In the genomic region with DNA sequence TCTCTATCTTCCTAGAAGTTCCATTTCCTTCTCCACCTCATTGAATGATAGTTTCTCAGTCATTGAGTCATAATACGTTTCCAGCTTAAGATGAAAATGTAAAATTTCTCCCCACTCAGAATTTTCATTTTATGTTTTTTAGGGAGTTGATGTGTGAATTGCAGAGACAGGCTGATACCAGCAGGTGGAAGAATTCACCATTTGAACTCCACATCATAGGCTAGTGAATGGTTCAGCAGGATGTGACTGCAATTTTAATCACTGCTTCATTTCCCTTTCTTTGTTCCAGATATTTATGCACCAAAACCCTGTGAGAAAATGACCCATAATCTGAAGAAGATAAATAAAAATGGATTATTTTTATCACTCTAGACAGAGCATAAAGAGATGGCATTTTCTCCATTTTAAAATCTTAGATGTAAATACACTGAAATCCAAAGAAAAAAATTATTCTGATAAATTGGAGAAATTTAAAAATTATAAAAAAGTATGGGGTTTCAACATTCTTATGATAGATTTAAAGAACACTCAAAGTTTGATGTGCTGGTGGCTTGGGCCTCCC, we compare ENCODE assay signal across 7 cellular contexts. TPM values are rescaled to one million over a fixed set of nuclear protein-coding genes. Genes with fewer than 3 reads are reported as not detected.
A peak's percentile ranks its signal among the peaks of the same experiment; 100 is the strongest.
DNase-seq lines count a peak whose midpoint lies in the region; ATAC-seq, FAIRE-seq and TF ChIP-seq lines count a peak whose summit lies in the region.

No MANE protein-coding gene starts in this region.

- ATAC-seq in GM19467 (IDR thresholded peaks at IDR 0.05; ENCODE audit: unreplicated experiment): no peak

- FAIRE-seq in frontal cortex (lab: Jason Lieb, UNC): peak; percentile 92

- WGBS in prostate gland: 25% methylated on average over 1 of the region's 1 CpG

- no peaks in the 10 kb centered on the region for H3K79me2 ChIP-seq in KMS-11 (ENCODE audit: insufficient read depth, low read depth)

- intact Hi-C loops in prostate gland (cut with DNase I): loop anchor here (2.0 to 10.0 kb wide), 2 partner anchors 264 to 830 kb away; no protein-coding TSS in a partner anchor

- no peaks in the 10 kb centered on the region for H3K4me1 ChIP-seq in KMS-11 (ENCODE audit: low read depth, poor library complexity, severe bottlenecking)
- H3K4me1 ChIP-seq in prostate gland (replicated peaks): no peaks in the 10 kb centered on the region
- no peaks in the 10 kb centered on the region for H3K4me1 ChIP-seq in effector memory CD4-positive, alpha-beta T cell (ENCODE audit: control insufficient read depth, insufficient read depth, low read length, poor library complexity, severe bottlenecking)

- no peak for TF ChIP-seq POLR2A in prostate gland (IDR thresholded peaks at IDR 0.05)

- H4K20me1 ChIP-seq in KMS-11 (ENCODE audit: insufficient read depth): no peaks in the 10 kb centered on the region

- no peak overlapping the region for H2AFZ ChIP-seq in KMS-11 (ENCODE audit: low read depth)

- peak; percentile 12 for DNase-seq in GF-D8 (lab: John Stamatoyannopoulos, UW)
- peak; percentile 38 for DNase-seq in SW480 (ENCODE audit: low spot score)
- peak; percentile 72 to 75 for DNase-seq in frontal cortex (ENCODE audit: low spot score in 2 of 2)
- DNase-seq in prostate gland (ENCODE audit: low spot score): no peak
- DNase-seq in effector memory CD4-positive, alpha-beta T cell: no peak

- H3K27me3 ChIP-seq in KMS-11 (ENCODE audit: insufficient read depth, low read depth): no peaks in the 10 kb centered on the region
- H3K27me3 ChIP-seq in prostate gland (replicated peaks; ENCODE audit: insufficient read depth): no peaks in the 10 kb centered on the region
- H3K27me3 ChIP-seq in effector memory CD4-positive, alpha-beta T cell (replicated peaks; ENCODE audit: control insufficient read depth, insufficient read depth, low read length, poor library complexity, severe bottlenecking): no peaks in the 10 kb centered on the region

- H3K36me3 ChIP-seq in KMS-11 (ENCODE audit: insufficient read depth): no peaks in the 10 kb centered on the region
- no peaks in the 10 kb centered on the region for H3K36me3 ChIP-seq in prostate gland
- H3K36me3 ChIP-seq in effector memory CD4-positive, alpha-beta T cell (ENCODE audit: control insufficient read depth, insufficient read depth, low read length): no peaks in the 10 kb centered on the region

- H3K27ac ChIP-seq in KMS-11 (no peak overlapping the region), prostate gland (no peak overlapping the region)
- H3K27ac ChIP-seq in effector memory CD4-positive, alpha-beta T cell (ENCODE audit: insufficient read depth, low read length, poor library complexity, severe bottlenecking): no peak overlapping the region

- H3K4me2 ChIP-seq in KMS-11: no peak overlapping the region

- no peak overlapping the region for H3K9ac ChIP-seq in KMS-11

- H3K9me3 ChIP-seq in prostate gland: no peaks in the 10 kb centered on the region
- no peaks in the 10 kb centered on the region for H3K9me3 ChIP-seq in effector memory CD4-positive, alpha-beta T cell (ENCODE audit: control insufficient read depth, low read length)

- TF ChIP-seq CTCF in KMS-11 (conservative IDR thresholded peaks at IDR 0.05; ENCODE audit: low read depth, low read length): 0 out of 2 replicates have a peak, but pooled peaks have one; percentile 36
- TF ChIP-seq CTCF in prostate gland (IDR thresholded peaks at IDR 0.05): peak; percentile 18 to 70 (median 50)

- no peak overlapping the region for H3K4me3 ChIP-seq in KMS-11 (IDR thresholded peaks at IDR 0.05; ENCODE audit: insufficient read depth, low read depth, low read length)
- no peak overlapping the region for H3K4me3 ChIP-seq in prostate gland
- H3K4me3 ChIP-seq in effector memory CD4-positive, alpha-beta T cell (ENCODE audit: insufficient read depth, low read depth, low read length, poor library complexity, severe bottlenecking): no peak overlapping the region

RNA-seq across cellular contexts. Expression of a gene that starts 10.6 kb away (rescaled TPM):
- total RNA-seq in frontal cortex (4.5 TPM), prostate gland (10 to 100 TPM; 15.4 to 23.6 TPM)

Comparison
In these comparisons a context has a peak if more than half of its experiments do, and no peak if none do; other contexts are left out.
1. DNase-seq: peak in GF-D8 (single experiment), SW480 (single experiment) and frontal cortex (2 of 2); none in prostate gland (single experiment) and effector memory CD4-positive, alpha-beta T cell (0 of 3).